1 cellular context compared by ENCODE assay signal in genomic region chr6:16718301-16718700, GRCh38.
TF ChIP-seq lines count a peak whose summit lies in the region.

No MANE protein-coding gene starts in this region.

TF ChIP-seq in endothelial cell of umbilical vein, 7 proteins besides CTCF, POLR2A, EP300 and RAD21:
- TF ChIP-seq EZH2 (IDR thresholded peaks at IDR 0.05; ENCODE audit: borderline replicate concordance, low read depth, low read length, severe bottlenecking), result no peak
